Comparison of ENCODE assay signal across 8 cellular contexts in genomic region chr9:93061791-93062299, GRCh38. TPM values are rescaled to one million over a fixed set of nuclear protein-coding genes. Genes with fewer than 3 reads are reported as not detected.
DNase-seq lines count a peak whose midpoint lies in the region; ATAC-seq and TF ChIP-seq lines count a peak whose summit lies in the region.

No MANE protein-coding gene starts in this region.

- peak overlapping the region; percentile 83 for H3K27ac ChIP-seq in BLaER1
- no peak overlapping the region for H3K27ac ChIP-seq in colonic mucosa
- H3K27ac ChIP-seq in gastrocnemius medialis, result no peak overlapping the region

- H3K27me3 ChIP-seq in BLaER1 (no peaks in the 10 kb centered on the region), colonic mucosa (no peaks in the 10 kb centered on the region), gastrocnemius medialis (peaks cover 5 to 11% (median 5%) of the 10 kb centered on the region in 3 donors)

- ATAC-seq in GM19025 (IDR thresholded peaks at IDR 0.05; ENCODE audit: low read depth, unreplicated experiment), result peak; percentile 24
- ATAC-seq in gastrocnemius medialis, result no peak

- no peak for TF ChIP-seq CTCF in colonic mucosa (IDR thresholded peaks at IDR 0.05)
- TF ChIP-seq CTCF in gastrocnemius medialis (IDR thresholded peaks at IDR 0.05 in 4 of 5, conservative IDR thresholded peaks at IDR 0.05 in 1 of 5), result no peak

- H3K4me1 ChIP-seq in BLaER1 (peaks cover 91% of the 10 kb centered on the region), colonic mucosa (peaks cover 6% of the 10 kb centered on the region), gastrocnemius medialis (peaks cover 0 to 5% of the 10 kb centered on the region in 2 donors)

- no peak for TF ChIP-seq POLR2A in gastrocnemius medialis (IDR thresholded peaks at IDR 0.05)
- no peak for TF ChIP-seq POLR2A in erythroblast (IDR thresholded peaks at IDR 0.05; ENCODE audit: low read length)

- H3K9ac ChIP-seq in BLaER1 (peak overlapping the region; percentile 59), colonic mucosa (ENCODE audit: low read depth in 2 of 2, low read length in 2 of 2) (peak overlapping the region; percentile 16 to 34)

- H3K4me3 ChIP-seq in BLaER1 (peak overlapping the region; percentile 39), colonic mucosa (no peak overlapping the region), gastrocnemius medialis (no peak overlapping the region)

- no peaks in the 10 kb centered on the region for H4K20me1 ChIP-seq in BLaER1

- DNase-seq in HuH-7 (ENCODE audit: low spot score) (peak; percentile 69), colonic mucosa (peak; percentile 44), putamen (ENCODE audit: low spot score) (no peak), gastrocnemius medialis (no peak), erythroblast (lab: John Stamatoyannopoulos, UW) (no peak), NCI-H1105 treated with DMSO at 0.1 percent for 48 hours (lab: John Stamatoyannopoulos, UW) (no peak)

- peak overlapping the region; percentile 99 for H3K4me2 ChIP-seq in BLaER1

- H3K9me3 ChIP-seq in BLaER1, result no peaks in the 10 kb centered on the region
- H3K9me3 ChIP-seq in colonic mucosa, result no peaks in the 10 kb centered on the region
- no peaks in the 10 kb centered on the region for H3K9me3 ChIP-seq in gastrocnemius medialis

- intact Hi-C loops in colonic mucosa (cut with DNase I), result no loop called here
- intact Hi-C loops in gastrocnemius medialis (cut with DNase I; ENCODE audit: low total_unique reads), result no loop called here

- in situ Hi-C loops in gastrocnemius medialis (cut with MboI; ENCODE audit: low sequenced_read_pairs in 4 of 4), result no loop called here

- H3K36me3 ChIP-seq in BLaER1 (0 out of 2 replicates have a peak, but pooled peaks cover 5% of the 10 kb centered on the region), colonic mucosa (no peaks in the 10 kb centered on the region), gastrocnemius medialis (no peaks in the 10 kb centered on the region)

RNA-seq across cellular contexts. Expression of gene SUSD3, which starts 3.3 kb away (rescaled TPM):
- 1 to 10 TPM; 1.6 to 2.2 TPM for total RNA-seq in colonic mucosa
- under 1 TPM in 2 of 4 donors, not detected in 2; 0.51 to 0.61 TPM for total RNA-seq in gastrocnemius medialis

RNA-seq across cellular contexts. Expression of gene CARD19, which starts 34.2 kb away (rescaled TPM):
- total RNA-seq in colonic mucosa (10 to 100 TPM; 48.6 to 56.3 TPM), gastrocnemius medialis (10 to 100 TPM; 49.6 to 82.4 (median 70.9) TPM)

Comparison
In these comparisons a context has a peak if more than half of its experiments do, and no peak if none do; other contexts are left out.
1. DNase-seq: peak in HuH-7 (single experiment) and colonic mucosa (single experiment); none in putamen (single experiment), gastrocnemius medialis (0 of 2), erythroblast (0 of 2) and NCI-H1105 treated with DMSO at 0.1 percent for 48 hours (single experiment).